9 cellular contexts compared by ENCODE assay signal in genomic region chr19:3556978-3557460, GRCh38. TPM values are rescaled to one million over a fixed set of nuclear protein-coding genes. Genes with fewer than 3 reads are reported as not detected.
A peak's percentile ranks its signal among the peaks of the same experiment; 100 is the strongest.
DNase-seq lines count a peak whose midpoint lies in the region; ATAC-seq, FAIRE-seq and TF ChIP-seq lines count a peak whose summit lies in the region.
"Had no signal": no experiment of that assay in that cellular context is flagged by ENCODE, and none has a peak within 500 bp of the region (broad histone marks: within the 10 kb centered on the region; RNA-seq: fewer than 3 reads in every experiment).

No MANE protein-coding gene starts in this region.

- intact Hi-C loops in activated naive CD4-positive, alpha-beta T cell treated with anti-CD3 and anti-CD28 coated beads for 36 hours (cut with micrococcal nuclease), result loop anchor here (1.0 to 5.0 kb wide), 5 partner anchors 15 to 450 kb away; partner anchors contain the start of genes APBA3, EEF2, FZR1 and HMG20B

- CTCF ChIA-PET in activated naive CD4-positive, alpha-beta T cell treated with anti-CD3 and anti-CD28 coated beads for 36 hours (lab: Charles Lee), result interaction anchor here (0.6 to 5.1 kb wide), 8 partner anchors 9 to 1120 kb away, joined by 3 to 32 read pairs (median 4); no protein-coding TSS in a partner anchor

- H3K9me3 ChIP-seq in iPS DF 6.9 (ENCODE audit: control insufficient read depth, insufficient read depth, low read length), result no peaks in the 10 kb centered on the region

- peaks cover 39% of the 10 kb centered on the region for H3K4me1 Mint-ChIP-seq in activated naive CD4-positive, alpha-beta T cell treated with anti-CD3 and anti-CD28 coated beads for 36 hours (ENCODE audit: low read depth)

- H3K36me3 ChIP-seq in iPS DF 6.9 (ENCODE audit: control insufficient read depth, insufficient read depth, low read length), result no peaks in the 10 kb centered on the region; the same call in 1 of the 2 replicates

- no CpG with 5 or more reads among the region's 60 CpGs for WGBS in iPS DF 6.9 (ENCODE audit: insufficient coverage, insufficient read length)

- peak overlapping the region; percentile 96 for H3K4me3 Mint-ChIP-seq in activated naive CD4-positive, alpha-beta T cell treated with anti-CD3 and anti-CD28 coated beads for 36 hours

- H3K27me3 ChIP-seq in iPS DF 6.9 (ENCODE audit: control insufficient read depth, insufficient read depth, low read length), result no peaks in the 10 kb centered on the region

- no peak overlapping the region for H3K27ac ChIP-seq in iPS DF 6.9 (ENCODE audit: low read length)

- H3K9me3 Mint-ChIP-seq in activated naive CD4-positive, alpha-beta T cell treated with anti-CD3 and anti-CD28 coated beads for 36 hours, result peaks cover 5% of the 10 kb centered on the region

- H3K4me3 ChIP-seq in iPS DF 6.9 (ENCODE audit: low read length), result peak overlapping the region; percentile 88

- H3K27ac Mint-ChIP-seq in activated naive CD4-positive, alpha-beta T cell treated with anti-CD3 and anti-CD28 coated beads for 36 hours, result peak overlapping the region; percentile 81

- no peaks in the 10 kb centered on the region for H3K27me3 Mint-ChIP-seq in activated naive CD4-positive, alpha-beta T cell treated with anti-CD3 and anti-CD28 coated beads for 36 hours (ENCODE audit: low read depth)

- DNase-seq in GM12892 (ENCODE audit: insufficient read length) (no peak), RKO (ENCODE audit: low spot score) (peak; percentile 54), iPS DF 6.9 (ENCODE audit: low read depth, low spot score) (no peak), SK-N-DZ (ENCODE audit: low spot score) (no peak), NCI-H2196 treated with DMSO at 0.1 percent for 48 hours (lab: John Stamatoyannopoulos, UW; ENCODE audit: unreplicated experiment) (no peak)
- peak; percentile 80 for DNase-seq in activated naive CD4-positive, alpha-beta T cell treated with anti-CD3 and anti-CD28 coated beads for 36 hours
- peak; percentile 41 to 52 for DNase-seq in stimulated activated CD4-positive, alpha-beta T cell treated with anti-CD3 and anti-CD28 coated beads, Interleukin-12 subunit alpha, Interleukin-12 subunit beta, amount 100 ng/mL, for 24 hours (ENCODE audit: low read depth in 2 of 2)

- 0 out of 2 replicates have a peak, but pooled peaks cover 2% of the 10 kb centered on the region for H3K4me1 ChIP-seq in iPS DF 6.9 (ENCODE audit: control insufficient read depth, insufficient read depth, low read length)

- H3K36me3 Mint-ChIP-seq in activated naive CD4-positive, alpha-beta T cell treated with anti-CD3 and anti-CD28 coated beads for 36 hours (ENCODE audit: low read depth), result peaks cover 6% of the 10 kb centered on the region

- FAIRE-seq in GM12892 (lab: Jason Lieb, UNC), result peak; percentile 56
- FAIRE-seq: frontal cortex had no signal

- peak; percentile 26 for ATAC-seq in HG02763 (IDR thresholded peaks at IDR 0.05; ENCODE audit: unreplicated experiment)

- no peak for TF ChIP-seq POLR2A in GM12892 (IDR thresholded peaks at IDR 0.05; ENCODE audit: low read depth, low read length)

RNA-seq across cellular contexts. Expression of gene MFSD12, which starts 0.4 kb away (rescaled TPM):
- 15.4 TPM for polyA plus RNA-seq in GM12892 (2012; ENCODE audit: missing spikeins)
- 10 to 100 TPM; 31.3 to 34.0 TPM for total RNA-seq in activated naive CD4-positive, alpha-beta T cell treated with anti-CD3 and anti-CD28 coated beads for 36 hours
- polyA plus RNA-seq in SK-N-DZ (2014; cell fraction: cytosol; rRNA removed), result 24.5 and 27.7 TPM in 2 replicates
- 58.4 and 59.9 TPM in 2 replicates for polyA plus RNA-seq in SK-N-DZ (2014; cell fraction: nucleus; rRNA removed)

RNA-seq across cellular contexts. Expression of gene HMG20B, which starts 15.7 kb away (rescaled TPM):
- polyA plus RNA-seq in GM12892 (2012; ENCODE audit: missing spikeins), result 20.0 TPM
- 10 to 100 TPM; 63.3 to 65.9 TPM for total RNA-seq in activated naive CD4-positive, alpha-beta T cell treated with anti-CD3 and anti-CD28 coated beads for 36 hours
- 45.9 and 49.0 TPM in 2 replicates for polyA plus RNA-seq in SK-N-DZ (2014; cell fraction: cytosol; rRNA removed)
- polyA plus RNA-seq in SK-N-DZ (2014; cell fraction: nucleus; rRNA removed), result 102 and 113 TPM in 2 replicates

RNA-seq across cellular contexts. Expression of gene TEKTIP1, which starts 18.0 kb away (rescaled TPM):
- not detected for polyA plus RNA-seq in GM12892 (2012; ENCODE audit: missing spikeins)
- total RNA-seq in activated naive CD4-positive, alpha-beta T cell treated with anti-CD3 and anti-CD28 coated beads for 36 hours, result 1 to 10 TPM; 2.1 to 2.5 TPM
- not detected in 2 replicates for polyA plus RNA-seq in SK-N-DZ (2014; cell fraction: cytosol; rRNA removed)
- 0.64 and 2.7 TPM in 2 replicates for polyA plus RNA-seq in SK-N-DZ (2014; cell fraction: nucleus; rRNA removed)

RNA-seq across cellular contexts. Expression of gene GIPC3, which starts 28.3 kb away (rescaled TPM):
- polyA plus RNA-seq in GM12892 (2012; ENCODE audit: missing spikeins), result not detected
- under 1 TPM; 0.20 to 0.29 TPM for total RNA-seq in activated naive CD4-positive, alpha-beta T cell treated with anti-CD3 and anti-CD28 coated beads for 36 hours
- polyA plus RNA-seq in SK-N-DZ (2014; cell fraction: cytosol; rRNA removed), result 0.03 and 0.08 TPM in 2 replicates
- not detected in 2 replicates for polyA plus RNA-seq in SK-N-DZ (2014; cell fraction: nucleus; rRNA removed)

RNA-seq across cellular contexts. Expression of gene TBXA2R, which starts 49.7 kb away (rescaled TPM):
- not detected for polyA plus RNA-seq in GM12892 (2012; ENCODE audit: missing spikeins)
- under 1 TPM; 0.41 to 0.42 TPM for total RNA-seq in activated naive CD4-positive, alpha-beta T cell treated with anti-CD3 and anti-CD28 coated beads for 36 hours
- polyA plus RNA-seq in SK-N-DZ (2014; cell fraction: cytosol; rRNA removed), result 0.23 and 0.44 TPM in 2 replicates
- not detected in 2 replicates for polyA plus RNA-seq in SK-N-DZ (2014; cell fraction: nucleus; rRNA removed)

Comparison
In these comparisons a context has a peak if more than half of its experiments do, and no peak if none do; other contexts are left out.
1. DNase-seq: peak in RKO (single experiment), activated naive CD4-positive, alpha-beta T cell treated with anti-CD3 and anti-CD28 coated beads for 36 hours (single experiment) and stimulated activated CD4-positive, alpha-beta T cell treated with anti-CD3 and anti-CD28 coated beads, Interleukin-12 subunit alpha, Interleukin-12 subunit beta, amount 100 ng/mL, for 24 hours (2 of 2); none in GM12892 (single experiment), iPS DF 6.9 (single experiment), SK-N-DZ (single experiment) and NCI-H2196 treated with DMSO at 0.1 percent for 48 hours (single experiment).